ENCODE assay signal across 1 cellular context in the genomic region with DNA sequence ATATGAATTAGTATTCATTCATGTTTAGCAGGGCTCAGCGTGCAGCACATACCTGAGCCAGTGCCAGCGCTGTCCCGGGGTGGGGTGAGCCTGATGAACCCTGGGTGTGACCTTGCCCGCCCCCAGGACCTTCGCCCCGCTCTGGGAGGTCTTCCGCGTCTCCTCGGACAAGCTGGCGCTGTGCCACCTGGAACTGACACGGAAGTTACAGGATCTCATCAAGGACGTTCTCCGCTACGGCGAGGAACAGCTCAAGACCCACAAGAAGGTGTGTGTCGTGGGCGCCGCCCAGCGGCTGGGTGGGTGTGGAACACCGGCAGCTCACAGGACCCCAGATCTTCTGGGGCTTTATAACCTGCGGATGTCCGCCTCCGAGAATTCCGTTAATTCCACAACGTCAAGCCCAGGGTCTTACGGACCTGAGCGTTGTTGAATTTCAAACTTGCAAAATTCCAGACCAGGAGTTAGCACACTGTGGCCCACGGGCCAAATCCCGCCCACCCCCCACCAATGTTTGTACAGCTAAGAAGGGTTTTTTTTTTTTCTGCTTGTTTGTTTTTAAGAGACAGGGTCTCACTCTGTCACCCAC.
TF ChIP-seq lines count a peak whose summit lies in the region.

No MANE protein-coding gene starts in this region.

TF ChIP-seq in HepG2, 621 proteins besides CTCF, POLR2A, EP300 and RAD21 (continued from another document and continues in another):
- TF ChIP-seq, protein P1, sequence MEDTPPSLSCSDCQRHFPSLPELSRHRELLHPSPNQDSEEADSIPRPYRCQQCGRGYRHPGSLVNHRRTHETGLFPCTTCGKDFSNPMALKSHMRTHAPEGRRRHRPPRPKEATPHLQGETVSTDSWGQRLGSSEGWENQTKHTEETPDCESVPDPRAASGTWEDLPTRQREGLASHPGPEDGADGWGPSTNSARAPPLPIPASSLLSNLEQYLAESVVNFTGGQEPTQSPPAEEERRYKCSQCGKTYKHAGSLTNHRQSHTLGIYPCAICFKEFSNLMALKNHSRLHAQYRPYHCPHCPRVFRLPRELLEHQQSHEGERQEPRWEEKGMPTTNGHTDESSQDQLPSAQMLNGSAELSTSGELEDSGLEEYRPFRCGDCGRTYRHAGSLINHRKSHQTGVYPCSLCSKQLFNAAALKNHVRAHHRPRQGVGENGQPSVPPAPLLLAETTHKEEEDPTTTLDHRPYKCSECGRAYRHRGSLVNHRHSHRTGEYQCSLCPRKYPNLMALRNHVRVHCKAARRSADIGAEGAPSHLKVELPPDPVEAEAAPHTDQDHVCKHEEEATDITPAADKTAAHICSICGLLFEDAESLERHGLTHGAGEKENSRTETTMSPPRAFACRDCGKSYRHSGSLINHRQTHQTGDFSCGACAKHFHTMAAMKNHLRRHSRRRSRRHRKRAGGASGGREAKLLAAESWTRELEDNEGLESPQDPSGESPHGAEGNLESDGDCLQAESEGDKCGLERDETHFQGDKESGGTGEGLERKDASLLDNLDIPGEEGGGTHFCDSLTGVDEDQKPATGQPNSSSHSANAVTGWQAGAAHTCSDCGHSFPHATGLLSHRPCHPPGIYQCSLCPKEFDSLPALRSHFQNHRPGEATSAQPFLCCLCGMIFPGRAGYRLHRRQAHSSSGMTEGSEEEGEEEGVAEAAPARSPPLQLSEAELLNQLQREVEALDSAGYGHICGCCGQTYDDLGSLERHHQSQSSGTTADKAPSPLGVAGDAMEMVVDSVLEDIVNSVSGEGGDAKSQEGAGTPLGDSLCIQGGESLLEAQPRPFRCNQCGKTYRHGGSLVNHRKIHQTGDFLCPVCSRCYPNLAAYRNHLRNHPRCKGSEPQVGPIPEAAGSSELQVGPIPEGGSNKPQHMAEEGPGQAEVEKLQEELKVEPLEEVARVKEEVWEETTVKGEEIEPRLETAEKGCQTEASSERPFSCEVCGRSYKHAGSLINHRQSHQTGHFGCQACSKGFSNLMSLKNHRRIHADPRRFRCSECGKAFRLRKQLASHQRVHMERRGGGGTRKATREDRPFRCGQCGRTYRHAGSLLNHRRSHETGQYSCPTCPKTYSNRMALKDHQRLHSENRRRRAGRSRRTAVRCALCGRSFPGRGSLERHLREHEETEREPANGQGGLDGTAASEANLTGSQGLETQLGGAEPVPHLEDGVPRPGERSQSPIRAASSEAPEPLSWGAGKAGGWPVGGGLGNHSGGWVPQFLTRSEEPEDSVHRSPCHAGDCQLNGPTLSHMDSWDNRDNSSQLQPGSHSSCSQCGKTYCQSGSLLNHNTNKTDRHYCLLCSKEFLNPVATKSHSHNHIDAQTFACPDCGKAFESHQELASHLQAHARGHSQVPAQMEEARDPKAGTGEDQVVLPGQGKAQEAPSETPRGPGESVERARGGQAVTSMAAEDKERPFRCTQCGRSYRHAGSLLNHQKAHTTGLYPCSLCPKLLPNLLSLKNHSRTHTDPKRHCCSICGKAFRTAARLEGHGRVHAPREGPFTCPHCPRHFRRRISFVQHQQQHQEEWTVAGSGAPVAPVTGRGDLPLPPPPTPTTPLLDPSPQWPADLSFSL (CRISPR knock-in tag; IDR thresholded peaks at IDR 0.05), result no peak
- TF ChIP-seq ZNF382 (CRISPR knock-in tag; IDR thresholded peaks at IDR 0.05; ENCODE audit: borderline replicate concordance) (no peak), ZNF441 (CRISPR knock-in tag; IDR thresholded peaks at IDR 0.05; ENCODE audit: borderline replicate concordance) (no peak), JUND (CRISPR knock-in tag; IDR thresholded peaks at IDR 0.05) (no peak), MYC (CRISPR knock-in tag; IDR thresholded peaks at IDR 0.05; ENCODE audit: borderline replicate concordance) (peak; percentile 46; the same call in 1 of the 2 replicates), TEAD3 (CRISPR knock-in tag; optimal IDR thresholded peaks at IDR 0.05; ENCODE audit: borderline replicate concordance) (peak; percentile 76), KLF6 (CRISPR knock-in tag; IDR thresholded peaks at IDR 0.05) (no peak), ZNF709 (CRISPR knock-in tag; IDR thresholded peaks at IDR 0.05) (no peak), ZNF7 (CRISPR knock-in tag; IDR thresholded peaks at IDR 0.05) (no peak), KAT7 (CRISPR knock-in tag; IDR thresholded peaks at IDR 0.05; ENCODE audit: borderline replicate concordance) (no peak), ZNF101 (CRISPR knock-in tag; IDR thresholded peaks at IDR 0.05; ENCODE audit: borderline replicate concordance, low read depth) (no peak), ZNF253 (CRISPR knock-in tag; IDR thresholded peaks at IDR 0.05; ENCODE audit: borderline replicate concordance) (no peak), ZSCAN25 (CRISPR knock-in tag; IDR thresholded peaks at IDR 0.05) (0 out of 2 replicates have a peak, but pooled peaks have one; percentile 29), FOXA3 (CRISPR knock-in tag; IDR thresholded peaks at IDR 0.05) (peak; percentile 59), RBM22 (optimal IDR thresholded peaks at IDR 0.05; ENCODE audit: low read length) (no peak), DNMT3B (CRISPR knock-in tag; conservative IDR thresholded peaks at IDR 0.05) (no peak), ZNF746 (CRISPR knock-in tag; IDR thresholded peaks at IDR 0.05) (0 out of 2 replicates have a peak, but pooled peaks have one; percentile 28), RFX3 (CRISPR knock-in tag; IDR thresholded peaks at IDR 0.05) (no peak), ZFAT (CRISPR knock-in tag; conservative IDR thresholded peaks at IDR 0.05) (no peak), KDM4B (CRISPR knock-in tag; IDR thresholded peaks at IDR 0.05) (no peak), NFRKB (IDR thresholded peaks at IDR 0.05) (no peak), TP53 (CRISPR knock-in tag; conservative IDR thresholded peaks at IDR 0.05) (no peak), SRF (IDR thresholded peaks at IDR 0.05; ENCODE audit: low read depth, low read length) (no peak), TBX2 (CRISPR knock-in tag; IDR thresholded peaks at IDR 0.05; ENCODE audit: borderline replicate concordance) (peak; percentile 66; the same call in 1 of the 2 replicates), DR1 (CRISPR knock-in tag; IDR thresholded peaks at IDR 0.05) (no peak), NR2F2 (IDR thresholded peaks at IDR 0.05; ENCODE audit: borderline replicate concordance, low read depth) (peak; percentile 71; the same call in 1 of the 2 replicates), ZFP41 (CRISPR knock-in tag; IDR thresholded peaks at IDR 0.05; ENCODE audit: borderline replicate concordance) (no peak), ZNF878 (CRISPR knock-in tag; IDR thresholded peaks at IDR 0.05) (no peak), ZNF337 (CRISPR knock-in tag; IDR thresholded peaks at IDR 0.05; ENCODE audit: borderline replicate concordance, low read depth) (peak; percentile 76; the same call in 1 of the 2 replicates), ZNF567 (CRISPR knock-in tag; IDR thresholded peaks at IDR 0.05; ENCODE audit: borderline replicate concordance) (no peak), ZNF17 (CRISPR knock-in tag; IDR thresholded peaks at IDR 0.05) (no peak)
- TF ChIP-seq, protein P2, sequence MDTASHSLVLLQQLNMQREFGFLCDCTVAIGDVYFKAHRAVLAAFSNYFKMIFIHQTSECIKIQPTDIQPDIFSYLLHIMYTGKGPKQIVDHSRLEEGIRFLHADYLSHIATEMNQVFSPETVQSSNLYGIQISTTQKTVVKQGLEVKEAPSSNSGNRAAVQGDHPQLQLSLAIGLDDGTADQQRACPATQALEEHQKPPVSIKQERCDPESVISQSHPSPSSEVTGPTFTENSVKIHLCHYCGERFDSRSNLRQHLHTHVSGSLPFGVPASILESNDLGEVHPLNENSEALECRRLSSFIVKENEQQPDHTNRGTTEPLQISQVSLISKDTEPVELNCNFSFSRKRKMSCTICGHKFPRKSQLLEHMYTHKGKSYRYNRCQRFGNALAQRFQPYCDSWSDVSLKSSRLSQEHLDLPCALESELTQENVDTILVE (CRISPR knock-in tag; IDR thresholded peaks at IDR 0.05), result no peak
- TF ChIP-seq, protein P3, sequence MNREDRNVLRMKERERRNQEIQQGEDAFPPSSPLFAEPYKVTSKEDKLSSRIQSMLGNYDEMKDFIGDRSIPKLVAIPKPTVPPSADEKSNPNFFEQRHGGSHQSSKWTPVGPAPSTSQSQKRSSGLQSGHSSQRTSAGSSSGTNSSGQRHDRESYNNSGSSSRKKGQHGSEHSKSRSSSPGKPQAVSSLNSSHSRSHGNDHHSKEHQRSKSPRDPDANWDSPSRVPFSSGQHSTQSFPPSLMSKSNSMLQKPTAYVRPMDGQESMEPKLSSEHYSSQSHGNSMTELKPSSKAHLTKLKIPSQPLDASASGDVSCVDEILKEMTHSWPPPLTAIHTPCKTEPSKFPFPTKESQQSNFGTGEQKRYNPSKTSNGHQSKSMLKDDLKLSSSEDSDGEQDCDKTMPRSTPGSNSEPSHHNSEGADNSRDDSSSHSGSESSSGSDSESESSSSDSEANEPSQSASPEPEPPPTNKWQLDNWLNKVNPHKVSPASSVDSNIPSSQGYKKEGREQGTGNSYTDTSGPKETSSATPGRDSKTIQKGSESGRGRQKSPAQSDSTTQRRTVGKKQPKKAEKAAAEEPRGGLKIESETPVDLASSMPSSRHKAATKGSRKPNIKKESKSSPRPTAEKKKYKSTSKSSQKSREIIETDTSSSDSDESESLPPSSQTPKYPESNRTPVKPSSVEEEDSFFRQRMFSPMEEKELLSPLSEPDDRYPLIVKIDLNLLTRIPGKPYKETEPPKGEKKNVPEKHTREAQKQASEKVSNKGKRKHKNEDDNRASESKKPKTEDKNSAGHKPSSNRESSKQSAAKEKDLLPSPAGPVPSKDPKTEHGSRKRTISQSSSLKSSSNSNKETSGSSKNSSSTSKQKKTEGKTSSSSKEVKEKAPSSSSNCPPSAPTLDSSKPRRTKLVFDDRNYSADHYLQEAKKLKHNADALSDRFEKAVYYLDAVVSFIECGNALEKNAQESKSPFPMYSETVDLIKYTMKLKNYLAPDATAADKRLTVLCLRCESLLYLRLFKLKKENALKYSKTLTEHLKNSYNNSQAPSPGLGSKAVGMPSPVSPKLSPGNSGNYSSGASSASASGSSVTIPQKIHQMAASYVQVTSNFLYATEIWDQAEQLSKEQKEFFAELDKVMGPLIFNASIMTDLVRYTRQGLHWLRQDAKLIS (CRISPR knock-in tag; IDR thresholded peaks at IDR 0.05), result no peak
- TF ChIP-seq, protein P4, sequence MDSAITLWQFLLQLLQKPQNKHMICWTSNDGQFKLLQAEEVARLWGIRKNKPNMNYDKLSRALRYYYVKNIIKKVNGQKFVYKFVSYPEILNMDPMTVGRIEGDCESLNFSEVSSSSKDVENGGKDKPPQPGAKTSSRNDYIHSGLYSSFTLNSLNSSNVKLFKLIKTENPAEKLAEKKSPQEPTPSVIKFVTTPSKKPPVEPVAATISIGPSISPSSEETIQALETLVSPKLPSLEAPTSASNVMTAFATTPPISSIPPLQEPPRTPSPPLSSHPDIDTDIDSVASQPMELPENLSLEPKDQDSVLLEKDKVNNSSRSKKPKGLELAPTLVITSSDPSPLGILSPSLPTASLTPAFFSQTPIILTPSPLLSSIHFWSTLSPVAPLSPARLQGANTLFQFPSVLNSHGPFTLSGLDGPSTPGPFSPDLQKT (CRISPR knock-in tag; IDR thresholded peaks at IDR 0.05; ENCODE audit: borderline replicate concordance), result no peak
- TF ChIP-seq, protein P5, sequence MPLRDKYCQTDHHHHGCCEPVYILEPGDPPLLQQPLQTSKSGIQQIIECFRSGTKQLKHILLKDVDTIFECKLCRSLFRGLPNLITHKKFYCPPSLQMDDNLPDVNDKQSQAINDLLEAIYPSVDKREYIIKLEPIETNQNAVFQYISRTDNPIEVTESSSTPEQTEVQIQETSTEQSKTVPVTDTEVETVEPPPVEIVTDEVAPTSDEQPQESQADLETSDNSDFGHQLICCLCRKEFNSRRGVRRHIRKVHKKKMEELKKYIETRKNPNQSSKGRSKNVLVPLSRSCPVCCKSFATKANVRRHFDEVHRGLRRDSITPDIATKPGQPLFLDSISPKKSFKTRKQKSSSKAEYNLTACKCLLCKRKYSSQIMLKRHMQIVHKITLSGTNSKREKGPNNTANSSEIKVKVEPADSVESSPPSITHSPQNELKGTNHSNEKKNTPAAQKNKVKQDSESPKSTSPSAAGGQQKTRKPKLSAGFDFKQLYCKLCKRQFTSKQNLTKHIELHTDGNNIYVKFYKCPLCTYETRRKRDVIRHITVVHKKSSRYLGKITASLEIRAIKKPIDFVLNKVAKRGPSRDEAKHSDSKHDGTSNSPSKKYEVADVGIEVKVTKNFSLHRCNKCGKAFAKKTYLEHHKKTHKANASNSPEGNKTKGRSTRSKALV (CRISPR knock-in tag; IDR thresholded peaks at IDR 0.05), result 0 out of 2 replicates have a peak, but pooled peaks have one; percentile 59
- TF ChIP-seq, protein P6, sequence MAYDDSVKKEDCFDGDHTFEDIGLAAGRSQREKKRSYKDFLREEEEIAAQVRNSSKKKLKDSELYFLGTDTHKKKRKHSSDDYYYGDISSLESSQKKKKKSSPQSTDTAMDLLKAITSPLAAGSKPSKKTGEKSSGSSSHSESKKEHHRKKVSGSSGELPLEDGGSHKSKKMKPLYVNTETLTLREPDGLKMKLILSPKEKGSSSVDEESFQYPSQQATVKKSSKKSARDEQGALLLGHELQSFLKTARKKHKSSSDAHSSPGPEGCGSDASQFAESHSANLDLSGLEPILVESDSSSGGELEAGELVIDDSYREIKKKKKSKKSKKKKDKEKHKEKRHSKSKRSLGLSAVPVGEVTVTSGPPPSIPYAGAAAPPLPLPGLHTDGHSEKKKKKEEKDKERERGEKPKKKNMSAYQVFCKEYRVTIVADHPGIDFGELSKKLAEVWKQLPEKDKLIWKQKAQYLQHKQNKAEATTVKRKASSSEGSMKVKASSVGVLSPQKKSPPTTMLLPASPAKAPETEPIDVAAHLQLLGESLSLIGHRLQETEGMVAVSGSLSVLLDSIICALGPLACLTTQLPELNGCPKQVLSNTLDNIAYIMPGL (CRISPR knock-in tag; IDR thresholded peaks at IDR 0.05; ENCODE audit: borderline replicate concordance in 1 of 2, low read depth in 1 of 2), result peak; percentile 72 to 81; a peak in 3 of 4 replicates
- TF ChIP-seq, protein P7, sequence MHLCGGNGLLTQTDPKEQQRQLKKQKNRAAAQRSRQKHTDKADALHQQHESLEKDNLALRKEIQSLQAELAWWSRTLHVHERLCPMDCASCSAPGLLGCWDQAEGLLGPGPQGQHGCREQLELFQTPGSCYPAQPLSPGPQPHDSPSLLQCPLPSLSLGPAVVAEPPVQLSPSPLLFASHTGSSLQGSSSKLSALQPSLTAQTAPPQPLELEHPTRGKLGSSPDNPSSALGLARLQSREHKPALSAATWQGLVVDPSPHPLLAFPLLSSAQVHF (CRISPR knock-in tag; IDR thresholded peaks at IDR 0.05), result no peak
- TF ChIP-seq, protein P8, sequence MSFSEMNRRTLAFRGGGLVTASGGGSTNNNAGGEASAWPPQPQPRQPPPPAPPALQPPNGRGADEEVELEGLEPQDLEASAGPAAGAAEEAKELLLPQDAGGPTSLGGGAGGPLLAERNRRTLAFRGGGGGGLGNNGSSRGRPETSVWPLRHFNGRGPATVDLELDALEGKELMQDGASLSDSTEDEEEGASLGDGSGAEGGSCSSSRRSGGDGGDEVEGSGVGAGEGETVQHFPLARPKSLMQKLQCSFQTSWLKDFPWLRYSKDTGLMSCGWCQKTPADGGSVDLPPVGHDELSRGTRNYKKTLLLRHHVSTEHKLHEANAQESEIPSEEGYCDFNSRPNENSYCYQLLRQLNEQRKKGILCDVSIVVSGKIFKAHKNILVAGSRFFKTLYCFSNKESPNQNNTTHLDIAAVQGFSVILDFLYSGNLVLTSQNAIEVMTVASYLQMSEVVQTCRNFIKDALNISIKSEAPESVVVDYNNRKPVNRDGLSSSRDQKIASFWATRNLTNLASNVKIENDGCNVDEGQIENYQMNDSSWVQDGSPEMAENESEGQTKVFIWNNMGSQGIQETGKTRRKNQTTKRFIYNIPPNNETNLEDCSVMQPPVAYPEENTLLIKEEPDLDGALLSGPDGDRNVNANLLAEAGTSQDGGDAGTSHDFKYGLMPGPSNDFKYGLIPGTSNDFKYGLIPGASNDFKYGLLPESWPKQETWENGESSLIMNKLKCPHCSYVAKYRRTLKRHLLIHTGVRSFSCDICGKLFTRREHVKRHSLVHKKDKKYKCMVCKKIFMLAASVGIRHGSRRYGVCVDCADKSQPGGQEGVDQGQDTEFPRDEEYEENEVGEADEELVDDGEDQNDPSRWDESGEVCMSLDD (CRISPR knock-in tag; IDR thresholded peaks at IDR 0.05; ENCODE audit: borderline replicate concordance), result no peak
